15 cellular contexts compared by ENCODE assay signal in genomic region chr9:16535555-16535954, GRCh38.
"Had no signal": no experiment of that assay in that cellular context is flagged by ENCODE, and none has a peak within 500 bp of the region (broad histone marks: within the 10 kb centered on the region; RNA-seq: fewer than 3 reads in every experiment).

No MANE protein-coding gene starts in this region.

- H3K27me3 ChIP-seq: ascending aorta, gastroesophageal sphincter, thyroid gland had no signal

- ATAC-seq: activated T-helper 17 cell treated with anti-CD3 and anti-CD28 coated beads, Interleukin-2, amount 50 U/mL, for 72 hours; gastroesophageal sphincter; heart right ventricle; stimulated activated memory B cell treated with anti-CD40 and anti-IgM and Interleukin-4, amounts not matched to agents 10 μg/mL and 1 μg/mL and 100 μg/mL, for 72 hours had no signal

- H3K4me3 ChIP-seq: ascending aorta, gastroesophageal sphincter, heart right ventricle, lung, thyroid gland had no signal

- H3K27ac ChIP-seq: ascending aorta, gastroesophageal sphincter, heart right ventricle, thyroid gland had no signal

- H3K9me3 ChIP-seq: ascending aorta, gastroesophageal sphincter, heart right ventricle, thyroid gland had no signal

- H3K4me1 ChIP-seq: ascending aorta, heart right ventricle had no signal

- DNase-seq: activated CD4-positive, alpha-beta T cell treated with anti-CD3 and anti-CD28 coated beads for 1 hour; activated CD4-positive, alpha-beta T cell treated with anti-CD3 and anti-CD28 coated beads, Interleukin-2, amount 50 U/mL, for 4 hours; activated naive CD4-positive, alpha-beta T cell treated with anti-CD3 and anti-CD28 coated beads for 36 hours; heart right ventricle; naive B cell; retina; stimulated activated CD4-positive, alpha-beta T cell treated with anti-CD3 and anti-CD28 coated beads, Interleukin-2, amount 100 ng/mL, for 48 hours; T-helper 9 cell; thyroid gland had no signal

- H3K36me3 ChIP-seq: ascending aorta, gastroesophageal sphincter, heart right ventricle, thyroid gland had no signal

- FAIRE-seq: urothelium cell line had no signal
